Comparison of ENCODE assay signal across 8 cellular contexts in the genomic region with DNA sequence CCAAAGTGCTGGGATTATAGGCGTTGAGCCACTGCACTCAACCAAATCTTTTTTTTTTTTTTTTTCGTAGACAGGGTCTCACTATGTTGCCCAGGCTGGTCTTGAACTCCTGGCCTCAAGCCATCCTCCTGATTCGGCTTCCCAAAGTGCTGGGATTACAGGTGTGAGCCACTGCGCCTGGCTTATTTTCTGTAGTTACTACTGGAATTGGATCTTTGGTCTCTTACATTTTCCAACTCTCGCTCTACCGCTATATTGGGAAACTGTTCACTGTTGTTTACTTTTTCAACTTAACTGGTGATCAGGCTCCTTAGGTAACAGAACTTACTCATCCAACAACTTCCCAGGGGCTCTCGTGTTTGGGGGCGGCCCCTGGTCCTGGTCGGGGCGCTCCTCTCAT. TPM values are rescaled to one million over a fixed set of nuclear protein-coding genes. Genes with fewer than 3 reads are reported as not detected.
"Had no signal": no experiment of that assay in that cellular context is flagged by ENCODE, and none has a peak within 500 bp of the region (broad histone marks: within the 10 kb centered on the region; RNA-seq: fewer than 3 reads in every experiment).

No MANE protein-coding gene starts in this region.

- ATAC-seq: GM12878 had no signal

- H3K4me3 ChIP-seq: GM12878 had no signal

- FAIRE-seq: G401.6, GM12878, GM12891, GM12892, GM18507, GM19239 had no signal

- DNase-seq: GDM1 had no signal

RNA-seq across cellular contexts. Expression of gene OR1F1, which starts 32.8 kb away (rescaled TPM):
- total RNA-seq: G401, GM12878 had no signal

RNA-seq across cellular contexts. Expression of gene MEFV, which starts 35.6 kb away (rescaled TPM):
- total RNA-seq: G401 had no signal
